ENCODE assay signal across 13 cellular contexts in genomic region chr5:77272206-77272605, GRCh38.
"Had no signal": no experiment of that assay in that cellular context is flagged by ENCODE, and none has a peak within 500 bp of the region (broad histone marks: within the 10 kb centered on the region; RNA-seq: fewer than 3 reads in every experiment).

No MANE protein-coding gene starts in this region.

- DNase-seq: activated CD4-positive, alpha-beta T cell treated with anti-CD3 and anti-CD28 coated beads, Interleukin-2, amount 50 U/mL, for 4 hours; activated gamma-delta T cell treated with Interleukin-2 at 50 U/mL for 16 hours; amniotic stem cell; dorsolateral prefrontal cortex; stimulated activated CD4-positive, alpha-beta T cell treated with anti-CD3 and anti-CD28 coated beads, Interleukin-15, amount 100 ng/mL, for 24 hours; stimulated activated CD4-positive, alpha-beta T cell treated with anti-CD3 and anti-CD28 coated beads, Interleukin-2, amount 100 ng/mL, for 48 hours; stimulated activated naive CD8-positive, alpha-beta T cell treated with anti-CD3 and anti-CD28 coated beads, Interleukin-15, amount 100 ng/mL, for 72 hours; trophoblast cell had no signal

- H3K27me3 ChIP-seq: dorsolateral prefrontal cortex, suprapubic skin, vagina had no signal

- H3K27ac ChIP-seq: dorsolateral prefrontal cortex, skin epidermis, suprapubic skin, vagina had no signal

- H3K4me3 ChIP-seq: dorsolateral prefrontal cortex, skin epidermis, suprapubic skin, vagina had no signal

- H3K9me3 ChIP-seq: suprapubic skin, vagina had no signal

- ATAC-seq: activated CD4-positive, CD25-positive, alpha-beta regulatory T cell treated with anti-CD3 and anti-CD28 coated beads, Interleukin-2, amount 50 U/mL, for 24 hours; activated naive CD4-positive, alpha-beta T cell treated with anti-CD3 and anti-CD28 coated beads, Interleukin-2, amount 50 U/mL, for 72 hours; stimulated activated naive CD8-positive, alpha-beta T cell treated with anti-CD3 and anti-CD28 coated beads, Interleukin-15, amount 100 ng/mL, for 72 hours had no signal

- H3K36me3 ChIP-seq: suprapubic skin, vagina had no signal

- H3K4me1 ChIP-seq: suprapubic skin, vagina had no signal
